ENCODE assay signal across 1 cellular context in genomic region chr7:16905300-16906044, GRCh38.
A peak's percentile ranks its signal among the peaks of the same experiment; 100 is the strongest.
TF ChIP-seq lines count a peak whose summit lies in the region.

No MANE protein-coding gene starts in this region.

TF ChIP-seq in A549, 52 proteins besides CTCF, POLR2A, EP300 and RAD21 (continued from another document):
- TF ChIP-seq HMGXB4 (CRISPR knock-in tag; IDR thresholded peaks at IDR 0.05; ENCODE audit: borderline replicate concordance), result no peak
- TF ChIP-seq GATA3 (IDR thresholded peaks at IDR 0.05; ENCODE audit: borderline replicate concordance), result peak; percentile 93
- no peak for TF ChIP-seq HOXA7 (CRISPR knock-in tag; IDR thresholded peaks at IDR 0.05)
- no peak; a peak in 1 of 4 replicates for TF ChIP-seq CEBPB (IDR thresholded peaks at IDR 0.05)
- no peak for TF ChIP-seq FOSL2 (IDR thresholded peaks at IDR 0.05)
- TF ChIP-seq FOSL2 (CRISPR knock-in tag; IDR thresholded peaks at IDR 0.05), result peak; percentile 43
- TF ChIP-seq SREBF2 (IDR thresholded peaks at IDR 0.05), result no peak
- TF ChIP-seq FOSB (CRISPR knock-in tag; IDR thresholded peaks at IDR 0.05), result no peak
- TF ChIP-seq NPAS2 (CRISPR knock-in tag; IDR thresholded peaks at IDR 0.05; ENCODE audit: borderline replicate concordance), result no peak
- TF ChIP-seq MAX (IDR thresholded peaks at IDR 0.05), result peak; percentile 51; the same call in 1 of the 2 replicates
- TF ChIP-seq ESRRA (IDR thresholded peaks at IDR 0.05; ENCODE audit: borderline replicate concordance, low read length), result no peak
- peak; percentile 49 to 54; a peak in 3 of 5 replicates for TF ChIP-seq JUN (IDR thresholded peaks at IDR 0.05)
- TF ChIP-seq POLR2AphosphoS2 (conservative IDR thresholded peaks at IDR 0.05; ENCODE audit: low read length), result no peak
- peak; percentile 50; the same call in 1 of the 3 replicates for TF ChIP-seq BCL3 (IDR thresholded peaks at IDR 0.05)
- TF ChIP-seq MAFK (IDR thresholded peaks at IDR 0.05; ENCODE audit: partially characterized antibody), result no peak
